ENCODE assay signal across 8 cellular contexts in genomic region chr19:11196406-11197287, GRCh38. TPM values are rescaled to one million over a fixed set of nuclear protein-coding genes. Genes with fewer than 3 reads are reported as not detected.
A peak's percentile ranks its signal among the peaks of the same experiment; 100 is the strongest.
DNase-seq lines count a peak whose midpoint lies in the region; ATAC-seq and TF ChIP-seq lines count a peak whose summit lies in the region.

No MANE protein-coding gene starts in this region.

- no peaks in the 10 kb centered on the region for H3K36me3 Mint-ChIP-seq in T-helper 2 cell treated with Interferon-gamma antibody and Interleukin-4, amounts not matched to agents 5 μg/mL and 100 μg/mL, for 36 hours (ENCODE audit: low read depth)
- H3K36me3 Mint-ChIP-seq in T-helper 17 cell (ENCODE audit: low read depth) (no peaks in the 10 kb centered on the region), nephron progenitor cell (ENCODE audit: low read depth) (peaks cover 6% of the 10 kb centered on the region)

- H3K4me3 ChIP-seq in fibroblast of mammary gland (ENCODE audit: control insufficient read depth, low read depth, low read length): peak overlapping the region; percentile 71

- no peak for DNase-seq in T-helper 2 cell treated with Interferon-gamma antibody and Interleukin-4, amounts not matched to agents 5 μg/mL and 100 μg/mL, for 36 hours (ENCODE audit: low spot score)
- no peak for DNase-seq in T-helper 2 cell
- no peak for DNase-seq in T-helper 17 cell
- DNase-seq in fibroblast of mammary gland (ENCODE audit: low read depth): peak; percentile 30
- DNase-seq in nephron progenitor cell: peak; percentile 55
- no peak for DNase-seq in RKO (ENCODE audit: low spot score)
- DNase-seq in middle frontal gyrus (ENCODE audit: extremely low spot score, low spot score): no peak

- TF ChIP-seq CTCF in fibroblast of mammary gland (conservative IDR thresholded peaks at IDR 0.05; ENCODE audit: control insufficient read depth, insufficient read depth, low read depth, low read length): no peak
- no peak for TF ChIP-seq CTCF in nephron progenitor cell (IDR thresholded peaks at IDR 0.05)

- peaks cover 13% of the 10 kb centered on the region for H3K27me3 Mint-ChIP-seq in T-helper 2 cell treated with Interferon-gamma antibody and Interleukin-4, amounts not matched to agents 5 μg/mL and 100 μg/mL, for 36 hours (ENCODE audit: low read depth)
- H3K27me3 Mint-ChIP-seq in T-helper 17 cell (peaks cover 13% of the 10 kb centered on the region), nephron progenitor cell (ENCODE audit: low read depth, poor library complexity) (peaks cover 7% of the 10 kb centered on the region)

- H3K4me3 Mint-ChIP-seq in T-helper 2 cell treated with Interferon-gamma antibody and Interleukin-4, amounts not matched to agents 5 μg/mL and 100 μg/mL, for 36 hours: peak overlapping the region; percentile 78
- H3K4me3 Mint-ChIP-seq in T-helper 17 cell (peak overlapping the region; percentile 81), nephron progenitor cell (peak overlapping the region; percentile 90)

- ATAC-seq in T-helper 17 cell (peak; percentile 6), GM21723 (IDR thresholded peaks at IDR 0.05; ENCODE audit: unreplicated experiment) (no peak)

- peaks cover 4% of the 10 kb centered on the region for H3K4me1 Mint-ChIP-seq in T-helper 2 cell treated with Interferon-gamma antibody and Interleukin-4, amounts not matched to agents 5 μg/mL and 100 μg/mL, for 36 hours (ENCODE audit: low read depth)
- H3K4me1 Mint-ChIP-seq in T-helper 17 cell: peaks cover 9% of the 10 kb centered on the region
- H3K4me1 Mint-ChIP-seq in nephron progenitor cell: peaks cover 11% of the 10 kb centered on the region

- no peak overlapping the region for H3K27ac Mint-ChIP-seq in T-helper 2 cell treated with Interferon-gamma antibody and Interleukin-4, amounts not matched to agents 5 μg/mL and 100 μg/mL, for 36 hours
- H3K27ac Mint-ChIP-seq in T-helper 17 cell (no peak overlapping the region), nephron progenitor cell (no peak overlapping the region)

- no peaks in the 10 kb centered on the region for H3K9me3 Mint-ChIP-seq in T-helper 2 cell treated with Interferon-gamma antibody and Interleukin-4, amounts not matched to agents 5 μg/mL and 100 μg/mL, for 36 hours
- no peaks in the 10 kb centered on the region for H3K9me3 Mint-ChIP-seq in nephron progenitor cell

- no peaks in the 10 kb centered on the region for H3K9me3 ChIP-seq in T-helper 17 cell (ENCODE audit: control insufficient read depth, low read length, poor library complexity, severe bottlenecking)

RNA-seq across cellular contexts. Expression of gene KANK2, which starts 0.7 kb away (rescaled TPM):
- under 1 TPM; 0.63 to 0.72 TPM for total RNA-seq in T-helper 17 cell

RNA-seq across cellular contexts. Expression of gene SPC24, which starts 41.1 kb away (rescaled TPM):
- under 1 TPM; 0.62 to 0.89 TPM for total RNA-seq in T-helper 17 cell

RNA-seq across cellular contexts. Expression of gene ANGPTL8, which starts 42.8 kb away (rescaled TPM):
- total RNA-seq in T-helper 17 cell: not detected

Comparison
In these comparisons a context has a peak if more than half of its experiments do, and no peak if none do; other contexts are left out.
1. DNase-seq: peak in fibroblast of mammary gland (single experiment) and nephron progenitor cell (single experiment); none in T-helper 2 cell treated with Interferon-gamma antibody and Interleukin-4, amounts not matched to agents 5 μg/mL and 100 μg/mL, for 36 hours (single experiment), T-helper 2 cell (0 of 5), T-helper 17 cell (0 of 3), RKO (single experiment) and middle frontal gyrus (single experiment).
2. Peak in every context shown above with its lines, with median percentiles within 50 percentile points of each other: H3K4me3 Mint-ChIP-seq.